ENCODE assay signal across 30 cellular contexts in the genomic region with DNA sequence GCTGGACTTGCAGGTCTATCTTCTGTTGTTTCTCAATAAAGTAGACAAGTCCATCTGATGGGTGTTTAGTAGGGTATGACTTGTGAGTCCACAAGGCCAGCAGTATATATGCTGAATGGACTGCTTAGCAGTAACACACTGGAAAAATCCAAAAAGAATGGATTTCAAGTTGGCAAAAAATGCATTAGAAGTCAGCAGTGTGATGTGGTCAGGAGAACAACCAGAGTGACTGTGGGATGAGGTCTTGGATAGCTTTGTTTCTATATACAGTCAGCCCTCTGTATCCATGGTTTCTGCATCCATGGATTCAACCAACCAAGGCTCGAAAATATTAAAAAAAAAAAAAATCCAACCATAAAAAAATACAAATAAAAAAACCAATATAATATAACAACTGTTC. TPM values are rescaled to one million over a fixed set of nuclear protein-coding genes. Genes with fewer than 3 reads are reported as not detected.
DNase-seq lines count a peak whose midpoint lies in the region; ATAC-seq and TF ChIP-seq lines count a peak whose summit lies in the region.
"Had no signal": no experiment of that assay in that cellular context is flagged by ENCODE, and none has a peak within 500 bp of the region (broad histone marks: within the 10 kb centered on the region; RNA-seq: fewer than 3 reads in every experiment).

No MANE protein-coding gene starts in this region.

- CTCF ChIA-PET in SK-N-SH (lab: Yijun Ruan, JAX): no interaction called here
- CTCF ChIA-PET in CD4-positive, alpha-beta memory T cell (lab: Charles Lee; ENCODE audit: partially characterized antibody): no interaction called here

- no peak overlapping the region for H2AFZ ChIP-seq in SK-N-SH (ENCODE audit: low read depth)

- no peaks in the 10 kb centered on the region for H3K9me2 ChIP-seq in SK-N-SH

- ATAC-seq in SK-N-SH treated with all-trans-retinoic acid at 6 μM for 48 hours: no peak
- ATAC-seq: activated CD4-positive, alpha-beta T cell treated with anti-CD3 and anti-CD28 coated beads for 36 hours; activated CD8-positive, alpha-beta T cell treated with anti-CD3 and anti-CD28 coated beads, Interleukin-2, amount 10 ng/mL, durations not matched to agents 7 days and 5 days; body of pancreas; foreskin keratinocyte; stimulated activated naive B cell treated with anti-CD40 and anti-IgM and Interleukin-4, amounts not matched to agents 10 μg/mL and 1 μg/mL and 100 μg/mL, for 72 hours had no signal

- no peaks in the 10 kb centered on the region for H3K27me3 Mint-ChIP-seq in CD4-positive, alpha-beta memory T cell
- H3K27me3 Mint-ChIP-seq: activated CD4-positive, alpha-beta T cell treated with anti-CD3 and anti-CD28 coated beads for 36 hours; activated naive CD8-positive, alpha-beta T cell; CD4-positive, alpha-beta T cell; stimulated activated naive B cell treated with anti-CD40 and anti-IgM and Interleukin-4, amounts not matched to agents 10 μg/mL and 1 μg/mL and 100 μg/mL, for 72 hours had no signal

- H3K4me3 Mint-ChIP-seq in CD4-positive, alpha-beta memory T cell: no peak overlapping the region
- H3K4me3 Mint-ChIP-seq: activated CD4-positive, alpha-beta T cell treated with anti-CD3 and anti-CD28 coated beads for 36 hours; activated CD8-positive, alpha-beta T cell treated with anti-CD3 and anti-CD28 coated beads, Interleukin-2, amount 10 ng/mL, durations not matched to agents 7 days and 5 days; activated naive CD8-positive, alpha-beta T cell; CD4-positive, alpha-beta T cell; neural crest cell; stimulated activated naive B cell treated with anti-CD40 and anti-IgM and Interleukin-4, amounts not matched to agents 10 μg/mL and 1 μg/mL and 100 μg/mL, for 72 hours had no signal

- H3K4me1 Mint-ChIP-seq in CD4-positive, alpha-beta memory T cell: peaks cover 7 to 38% (median 18%) of the 10 kb centered on the region in 4 donors

- peaks cover 0 to 36% of the 10 kb centered on the region in 2 experiments; a peak in 3 of 4 replicates for H3K4me1 ChIP-seq in SK-N-SH (ENCODE audit: control insufficient read depth in 1 of 2, insufficient read depth in 2 of 2, low read depth in 1 of 2, low read length in 1 of 2)
- H3K4me1 ChIP-seq in muscle layer of colon (ENCODE audit: insufficient read depth, low read length): peaks cover 39% of the 10 kb centered on the region
- H3K4me1 ChIP-seq in tibial artery: peaks cover 0 to 96% (median 44%) of the 10 kb centered on the region in 4 donors
- H3K4me1 ChIP-seq in CD4-positive, alpha-beta memory T cell (ENCODE audit: insufficient read depth, low read length): no peaks in the 10 kb centered on the region
- peaks cover 6% of the 10 kb centered on the region for H3K4me1 ChIP-seq in colonic mucosa
- H3K4me1 ChIP-seq: body of pancreas, testis had no signal

- peaks cover 19 to 48% of the 10 kb centered on the region in 2 donors for H3K36me3 Mint-ChIP-seq in CD4-positive, alpha-beta memory T cell

- no peak overlapping the region for H3K4me2 ChIP-seq in SK-N-SH

- intact Hi-C loops in tibial artery (cut with DNase I; ENCODE audit: low total_unique reads) (loop anchor here (5.0 to 10.0 kb wide), 3 partner anchors 57 to 478 kb away; a partner anchor contains a TSS), colonic mucosa (cut with DNase I) (no loop called here)
- intact Hi-C loops in CD4-positive, alpha-beta memory T cell (cut with micrococcal nuclease): no loop called here

- no peaks in the 10 kb centered on the region for H3K9me3 Mint-ChIP-seq in CD4-positive, alpha-beta memory T cell
- H3K9me3 Mint-ChIP-seq: CD4-positive, alpha-beta T cell; neural crest cell; stimulated activated naive B cell treated with anti-CD40 and anti-IgM and Interleukin-4, amounts not matched to agents 10 μg/mL and 1 μg/mL and 100 μg/mL, for 72 hours had no signal

- TF ChIP-seq RAD21 in SK-N-SH (IDR thresholded peaks at IDR 0.05; ENCODE audit: low read length): no peak

- no peak for TF ChIP-seq CTCF in SK-N-SH (IDR thresholded peaks at IDR 0.05)
- no peak for TF ChIP-seq CTCF in astrocyte of the spinal cord (IDR thresholded peaks at IDR 0.05; ENCODE audit: low read depth, low read length)
- no peak for TF ChIP-seq CTCF in tibial artery (IDR thresholded peaks at IDR 0.05)
- no peak for TF ChIP-seq CTCF in colonic mucosa (IDR thresholded peaks at IDR 0.05)

- peaks cover 88% of the 10 kb centered on the region for H3K79me2 ChIP-seq in SK-N-SH (ENCODE audit: insufficient read depth)

- 0 out of 2 replicates have a peak overlapping the region, but pooled peaks have one; percentile 57 for H3K9ac ChIP-seq in SK-N-SH
- H3K9ac ChIP-seq in muscle layer of colon (ENCODE audit: low read length): no peak overlapping the region
- H3K9ac ChIP-seq in colonic mucosa (ENCODE audit: low read depth in 2 of 2, low read length in 2 of 2): no peak overlapping the region

- no peak for TF ChIP-seq EP300 in SK-N-SH (IDR thresholded peaks at IDR 0.05; ENCODE audit: borderline replicate concordance in 1 of 2, low read depth in 1 of 2, low read length in 1 of 2)

- H3K27me3 ChIP-seq in SK-N-SH (ENCODE audit: insufficient read depth) (no peaks in the 10 kb centered on the region), muscle layer of colon (ENCODE audit: control insufficient read depth in 1 of 2, insufficient read depth in 2 of 2, low read length in 2 of 2) (no peaks in the 10 kb centered on the region), tibial artery (no peaks in the 10 kb centered on the region), colonic mucosa (no peaks in the 10 kb centered on the region)
- H3K27me3 ChIP-seq in CD4-positive, alpha-beta memory T cell (ENCODE audit: insufficient read depth, low read length): no peaks in the 10 kb centered on the region
- H3K27me3 ChIP-seq: body of pancreas, foreskin keratinocyte, testis had no signal

- H3K27ac ChIP-seq in SK-N-SH (ENCODE audit: low read depth in 2 of 2, low read length in 1 of 2) (peak overlapping the region in 1 of 2 experiments; percentile 81; a peak in 2 of 4 replicates), muscle layer of colon (ENCODE audit: low read depth, low read length) (peak overlapping the region; percentile 76), tibial artery (peak overlapping the region; percentile 87 to 94), colonic mucosa (no peak overlapping the region)
- no peak overlapping the region for H3K27ac ChIP-seq in CD4-positive, alpha-beta memory T cell (ENCODE audit: low read depth, low read length)
- H3K27ac ChIP-seq: body of pancreas, epithelial cell of prostate, foreskin keratinocyte, SK-N-MC, testis had no signal

- POLR2A ChIA-PET in SK-N-SH (lab: Yijun Ruan, JAX): no interaction called here
- POLR2A ChIA-PET in CD4-positive, alpha-beta memory T cell (lab: Charles Lee; ENCODE audit: partially characterized antibody): no interaction called here

- H3K4me3 ChIP-seq in SK-N-SH (ENCODE audit: low read depth in 2 of 2, low read length in 1 of 2) (no peak overlapping the region), astrocyte of the spinal cord (ENCODE audit: low read depth, low read length) (no peak overlapping the region), muscle layer of colon (ENCODE audit: low read depth in 1 of 2, low read length in 2 of 2) (no peak overlapping the region), tibial artery (no peak overlapping the region), colonic mucosa (no peak overlapping the region)
- no peak overlapping the region for H3K4me3 ChIP-seq in CD4-positive, alpha-beta memory T cell (ENCODE audit: low read length in 2 of 2)
- H3K4me3 ChIP-seq: body of pancreas, lung, SK-N-MC, testis had no signal

- DNase-seq in SK-N-SH (no peak), astrocyte of the spinal cord (ENCODE audit: low read depth, low spot score) (peak; percentile 15), tibial artery (no peak), NCI-H446 treated with DMSO at 0.1 percent for 48 hours (lab: John Stamatoyannopoulos, UW) (no peak), colonic mucosa (no peak)
- no peak for DNase-seq in CD4-positive, alpha-beta memory T cell
- DNase-seq: 8988T; activated CD4-positive, alpha-beta T cell treated with anti-CD3 and anti-CD28 coated beads for 36 hours; activated CD8-positive, alpha-beta T cell treated with anti-CD3 and anti-CD28 coated beads, Interleukin-2, amount 10 ng/mL, durations not matched to agents 7 days and 5 days; activated effector memory CD4-positive, alpha-beta T cell treated with Interleukin-2 at 50 U/mL for 16 hours; body of pancreas; CD4-positive, alpha-beta T cell; effector CD4-positive, alpha-beta T cell; foreskin keratinocyte; GOT3; NCI-H1092; NCI-H187 treated with DMSO at 0.1 percent for 48 hours; NCI-H526 treated with DMSO at 0.1 percent for 48 hours; posterior cingulate gyrus; stimulated activated CD4-positive, alpha-beta T cell treated with anti-CD3 and anti-CD28 coated beads, Interleukin-4, amount 100 ng/mL, for 4 hours; stimulated activated naive B cell treated with anti-CD40 and anti-IgM and Interleukin-4, amounts not matched to agents 10 μg/mL and 1 μg/mL and 100 μg/mL, for 72 hours; T-helper 2 cell; testis had no signal

- H3K27ac Mint-ChIP-seq in CD4-positive, alpha-beta memory T cell: no peak overlapping the region
- H3K27ac Mint-ChIP-seq: activated CD4-positive, alpha-beta T cell treated with anti-CD3 and anti-CD28 coated beads for 36 hours; activated CD8-positive, alpha-beta T cell treated with anti-CD3 and anti-CD28 coated beads, Interleukin-2, amount 10 ng/mL, durations not matched to agents 7 days and 5 days; activated naive CD8-positive, alpha-beta T cell; CD4-positive, alpha-beta T cell had no signal

- no peaks in the 10 kb centered on the region for H3K9me3 ChIP-seq in SK-N-SH
- H3K9me3 ChIP-seq in muscle layer of colon (ENCODE audit: low read length): no peaks in the 10 kb centered on the region
- no peaks in the 10 kb centered on the region for H3K9me3 ChIP-seq in tibial artery
- H3K9me3 ChIP-seq in CD4-positive, alpha-beta memory T cell (ENCODE audit: control insufficient read depth in 1 of 2, low read length in 2 of 2): no peaks in the 10 kb centered on the region
- H3K9me3 ChIP-seq in colonic mucosa: no peaks in the 10 kb centered on the region
- H3K9me3 ChIP-seq: body of pancreas, testis had no signal

- H3F3A ChIP-seq in SK-N-SH (replicated peaks; ENCODE audit: insufficient read depth): peaks cover 46% of the 10 kb centered on the region

- in situ Hi-C loops in astrocyte of the spinal cord (cut with HindIII; ENCODE audit: low sequenced_read_pairs): no loop called here

- H4K20me1 ChIP-seq in SK-N-SH (ENCODE audit: insufficient read depth): no peaks in the 10 kb centered on the region

- 42% methylated on average over 1 of the region's 1 CpG for WGBS in SK-N-SH (ENCODE audit: low lambda C conversion rate)

- H3K36me3 ChIP-seq in SK-N-SH (replicated peaks in 1 of 2; ENCODE audit: control insufficient read depth in 1 of 2, insufficient read depth in 2 of 2, low read length in 1 of 2) (peaks cover 0 to 20% of the 10 kb centered on the region in 2 experiments), muscle layer of colon (ENCODE audit: insufficient read depth, low read length) (no peaks in the 10 kb centered on the region), tibial artery (peaks cover 0 to 6% (median 0%) of the 10 kb centered on the region in 3 donors), colonic mucosa (no peaks in the 10 kb centered on the region)
- H3K36me3 ChIP-seq in CD4-positive, alpha-beta memory T cell (ENCODE audit: insufficient read depth, low read length): no peaks in the 10 kb centered on the region

RNA-seq across cellular contexts. Expression of a gene that starts 55.8 kb away (rescaled TPM):
- 6.6 and 9.3 TPM in 2 replicates for polyA plus RNA-seq in SK-N-SH (2012; rRNA removed)
- 7.5 and 7.6 TPM in 2 replicates for polyA plus RNA-seq in SK-N-SH (2012; cell fraction: cytosol; rRNA removed)
- polyA plus RNA-seq in SK-N-SH (2012; cell fraction: nucleus; rRNA removed): 14.7 and 18.5 TPM in 2 replicates
- 10 to 100 TPM; 24.3 to 25.0 TPM for total RNA-seq in CD4-positive, alpha-beta memory T cell
- polyA plus RNA-seq in CD4-positive, alpha-beta memory T cell: 10 to 100 TPM; 10.4 to 27.2 TPM
- 100 to 1,000 TPM; 170 to 246 TPM for total RNA-seq in colonic mucosa

Comparison
In these comparisons a context has a peak if more than half of its experiments do, and no peak if none do; other contexts are left out.
1. H3K27ac ChIP-seq: peak in muscle layer of colon (single experiment) and tibial artery (2 of 2); none in CD4-positive, alpha-beta memory T cell (single experiment) and colonic mucosa (single experiment).
2. RNA of a gene that starts 55.8 kb away (total RNA-seq): 170 to 246 TPM in colonic mucosa; 24.3 to 25.0 TPM in CD4-positive, alpha-beta memory T cell; every median in the first group is over 4 times any median in the second.